In genomic region chr20:31864521-31865400, GRCh38 we compare ENCODE assay signal across 22 cellular contexts. TPM values are rescaled to one million over a fixed set of nuclear protein-coding genes. Genes with fewer than 3 reads are reported as not detected.
"Had no signal": no experiment of that assay in that cellular context is flagged by ENCODE, and none has a peak within 500 bp of the region (broad histone marks: within the 10 kb centered on the region; RNA-seq: fewer than 3 reads in every experiment).

No MANE protein-coding gene starts in this region.

- H3K27me3 ChIP-seq: hepatocyte had no signal

- H3K9me3 Mint-ChIP-seq: activated naive CD8-positive, alpha-beta T cell treated with anti-CD3 and anti-CD28 coated beads, Interleukin-2, amount 10 ng/mL, durations not matched to agents 7 days and 5 days; activated T-helper 17 cell treated with anti-CD3 and anti-CD28 coated beads, Interleukin-2, amount 50 U/mL, for 72 hours; memory B cell; naive B cell had no signal

- H2AFZ ChIP-seq: hepatocyte, parathyroid adenoma had no signal

- H3K36me3 ChIP-seq: neutrophil, spleen had no signal

- H3K9me3 ChIP-seq: mucosa of descending colon, neutrophil, spleen had no signal

- H3K9ac ChIP-seq: parathyroid adenoma had no signal

- H3K36me3 Mint-ChIP-seq: activated naive CD8-positive, alpha-beta T cell treated with anti-CD3 and anti-CD28 coated beads, Interleukin-2, amount 10 ng/mL, durations not matched to agents 7 days and 5 days had no signal

- H3K4me3 Mint-ChIP-seq: activated naive CD8-positive, alpha-beta T cell treated with anti-CD3 and anti-CD28 coated beads, Interleukin-2, amount 10 ng/mL, durations not matched to agents 7 days and 5 days; activated T-helper 17 cell treated with anti-CD3 and anti-CD28 coated beads, Interleukin-2, amount 50 U/mL, for 72 hours; memory B cell had no signal

- H3K27ac ChIP-seq: epithelial cell of prostate, hepatocyte, neutrophil, spleen, WERI-Rb-1 had no signal

- DNase-seq: activated CD4-positive, alpha-beta T cell treated with anti-CD3 and anti-CD28 coated beads, Interleukin-2, amount 50 U/mL, for 4 hours; activated naive CD4-positive, alpha-beta T cell treated with Interleukin-2 at 50 U/mL for 16 hours; activated naive CD8-positive, alpha-beta T cell treated with anti-CD3 and anti-CD28 coated beads, Interleukin-2, amount 10 ng/mL, durations not matched to agents 7 days and 5 days; amygdala; foreskin fibroblast; mucosa of descending colon; naive B cell; spleen; stimulated activated naive CD4-positive, alpha-beta T cell; SW 1271; T-helper 2 cell; WERI-Rb-1 had no signal

- ATAC-seq: activated T-helper 17 cell treated with anti-CD3 and anti-CD28 coated beads, Interleukin-2, amount 50 U/mL, for 72 hours; mucosa of descending colon had no signal

- H3K4me2 ChIP-seq: hepatocyte had no signal

- H3K27ac Mint-ChIP-seq: activated naive CD8-positive, alpha-beta T cell treated with anti-CD3 and anti-CD28 coated beads, Interleukin-2, amount 10 ng/mL, durations not matched to agents 7 days and 5 days; activated T-helper 17 cell treated with anti-CD3 and anti-CD28 coated beads, Interleukin-2, amount 50 U/mL, for 72 hours; memory B cell had no signal

- H3K4me3 ChIP-seq: hepatocyte, mucosa of descending colon, spleen had no signal

RNA-seq across cellular contexts. Expression of gene DUSP15, which starts 5.6 kb away (rescaled TPM):
- total RNA-seq: activated CD8-positive, alpha-beta memory T cell treated with anti-CD3 and anti-CD28 coated beads for 36 hours; activated naive CD8-positive, alpha-beta T cell treated with anti-CD3 and anti-CD28 coated beads, Interleukin-2, amount 10 ng/mL, durations not matched to agents 7 days and 5 days; activated T-helper 17 cell treated with anti-CD3 and anti-CD28 coated beads, Interleukin-2, amount 50 U/mL, for 72 hours had no signal

RNA-seq across cellular contexts. Expression of gene TTLL9, which starts 5.7 kb away (rescaled TPM):
- total RNA-seq: activated CD8-positive, alpha-beta memory T cell treated with anti-CD3 and anti-CD28 coated beads for 36 hours; activated naive CD8-positive, alpha-beta T cell treated with anti-CD3 and anti-CD28 coated beads, Interleukin-2, amount 10 ng/mL, durations not matched to agents 7 days and 5 days; activated T-helper 17 cell treated with anti-CD3 and anti-CD28 coated beads, Interleukin-2, amount 50 U/mL, for 72 hours; cardiac septum; dermis microvascular lymphatic vessel endothelial cell; hepatocyte had no signal

RNA-seq across cellular contexts. Expression of gene FOXS1, which starts 19.4 kb away (rescaled TPM):
- total RNA-seq: activated CD8-positive, alpha-beta memory T cell treated with anti-CD3 and anti-CD28 coated beads for 36 hours; activated naive CD8-positive, alpha-beta T cell treated with anti-CD3 and anti-CD28 coated beads, Interleukin-2, amount 10 ng/mL, durations not matched to agents 7 days and 5 days; activated T-helper 17 cell treated with anti-CD3 and anti-CD28 coated beads, Interleukin-2, amount 50 U/mL, for 72 hours had no signal

RNA-seq across cellular contexts. Expression of gene MYLK2, which starts 45.6 kb away (rescaled TPM):
- total RNA-seq: hepatocyte had no signal
- polyA plus RNA-seq: urinary bladder had no signal
